ENCODE assay signal across 1 cellular context in the genomic region with DNA sequence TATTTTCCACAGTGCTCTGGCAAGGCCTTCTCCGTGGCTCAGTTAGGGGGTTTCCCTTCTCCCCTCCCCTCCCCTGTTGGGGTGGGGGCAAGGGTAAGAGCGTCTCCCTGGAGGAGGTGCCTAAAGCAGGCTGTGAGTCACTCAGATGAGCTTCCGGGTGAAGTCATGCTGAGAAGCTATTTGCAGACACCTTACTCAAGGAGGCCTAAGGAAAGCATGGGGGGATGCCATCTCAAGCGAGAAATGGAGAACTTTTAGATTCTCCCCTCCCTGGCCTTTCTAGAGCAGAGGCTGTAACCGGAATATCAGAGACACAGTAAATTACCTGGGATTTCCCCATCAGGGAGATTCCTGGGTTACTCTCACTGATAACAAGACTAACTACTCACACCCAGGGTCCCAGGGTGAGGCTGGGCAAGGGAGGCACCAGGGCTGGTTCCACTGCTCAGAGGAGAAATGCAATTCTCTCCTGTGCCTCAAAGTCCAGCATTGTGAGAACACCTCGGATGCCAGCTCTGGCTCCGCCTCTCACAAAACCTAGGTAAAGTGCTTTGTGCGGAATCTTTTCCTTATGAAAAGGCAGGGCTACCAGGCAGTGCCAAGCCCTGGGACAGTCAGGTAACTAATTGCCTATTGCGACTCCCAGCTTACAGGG.
TF ChIP-seq lines count a peak whose summit lies in the region.

No MANE protein-coding gene starts in this region.

TF ChIP-seq in H1, 55 proteins besides CTCF, POLR2A, EP300 and RAD21 (continued from another document):
- TF ChIP-seq JUND (IDR thresholded peaks at IDR 0.05; ENCODE audit: low read length) (peak; percentile 93), CHD2 (IDR thresholded peaks at IDR 0.05; ENCODE audit: low read length) (no peak), FOSL1 (IDR thresholded peaks at IDR 0.05; ENCODE audit: insufficient read depth, low read depth, low read length) (no peak), HDAC2 (IDR thresholded peaks at IDR 0.05; ENCODE audit: borderline replicate concordance in 1 of 2, low read depth in 2 of 2, low read length in 2 of 2) (no peak), NANOG (IDR thresholded peaks at IDR 0.05; ENCODE audit: insufficient read depth, low read depth, low read length, poor library complexity, severe bottlenecking) (no peak), SRF (IDR thresholded peaks at IDR 0.05; ENCODE audit: low read depth, low read length) (no peak), CTBP2 (IDR thresholded peaks at IDR 0.05; ENCODE audit: borderline replicate concordance, insufficient read depth, insufficient read length, low read length) (no peak), CHD1 (IDR thresholded peaks at IDR 0.05; ENCODE audit: low read depth, low read length) (no peak), HDAC6 (IDR thresholded peaks at IDR 0.05; ENCODE audit: low read depth, low read length) (no peak), KDM1A (IDR thresholded peaks at IDR 0.05; ENCODE audit: borderline replicate concordance, low read length) (no peak), RNF2 (IDR thresholded peaks at IDR 0.05; ENCODE audit: borderline replicate concordance, low read depth, low read length, missing control alignments, poor library complexity, severe bottlenecking) (no peak), EZH2 (IDR thresholded peaks at IDR 0.05; ENCODE audit: low read depth, low read length, severe bottlenecking) (no peak), TAF1 (IDR thresholded peaks at IDR 0.05; ENCODE audit: low read depth, low read length) (no peak), GTF2F1 (IDR thresholded peaks at IDR 0.05; ENCODE audit: borderline replicate concordance, low read depth, low read length) (no peak), NRF1 (IDR thresholded peaks at IDR 0.05; ENCODE audit: low read depth, low read length) (no peak), SAP30 (IDR thresholded peaks at IDR 0.05; ENCODE audit: insufficient read depth, insufficient replicate concordance, low read length) (no peak), KDM4A (IDR thresholded peaks at IDR 0.05; ENCODE audit: low read depth, low read length, severe bottlenecking) (no peak), TAF7 (optimal IDR thresholded peaks at IDR 0.05; ENCODE audit: borderline replicate concordance, low read depth, low read length) (no peak), RBBP5 (IDR thresholded peaks at IDR 0.05; ENCODE audit: borderline replicate concordance, low read depth, low read length) (peak; percentile 87; the same call in 1 of the 2 replicates), ASH2L (IDR thresholded peaks at IDR 0.05; ENCODE audit: low read length) (peak; percentile 72), CREB1 (IDR thresholded peaks at IDR 0.05) (peak; percentile 41; the same call in 1 of the 2 replicates), BRCA1 (IDR thresholded peaks at IDR 0.05; ENCODE audit: low read depth, low read length) (no peak), SP1 (IDR thresholded peaks at IDR 0.05; ENCODE audit: low read depth, low read length) (0 out of 2 replicates have a peak, but pooled peaks have one; percentile 45)
- TF ChIP-seq, protein P1, sequence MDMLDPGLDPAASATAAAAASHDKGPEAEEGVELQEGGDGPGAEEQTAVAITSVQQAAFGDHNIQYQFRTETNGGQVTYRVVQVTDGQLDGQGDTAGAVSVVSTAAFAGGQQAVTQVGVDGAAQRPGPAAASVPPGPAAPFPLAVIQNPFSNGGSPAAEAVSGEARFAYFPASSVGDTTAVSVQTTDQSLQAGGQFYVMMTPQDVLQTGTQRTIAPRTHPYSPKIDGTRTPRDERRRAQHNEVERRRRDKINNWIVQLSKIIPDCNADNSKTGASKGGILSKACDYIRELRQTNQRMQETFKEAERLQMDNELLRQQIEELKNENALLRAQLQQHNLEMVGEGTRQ (IDR thresholded peaks at IDR 0.05; ENCODE audit: low read length) = no peak
TF ChIP-seq in H1: peak in this region for 7.
